In genomic region chr1:62725981-62726588, GRCh38 we compare ENCODE assay signal across 15 cellular contexts. TPM values are rescaled to one million over a fixed set of nuclear protein-coding genes. Genes with fewer than 3 reads are reported as not detected.
DNase-seq lines count a peak whose midpoint lies in the region; ATAC-seq, FAIRE-seq and TF ChIP-seq lines count a peak whose summit lies in the region.
"Had no signal": no experiment of that assay in that cellular context is flagged by ENCODE, and none has a peak within 500 bp of the region (broad histone marks: within the 10 kb centered on the region; RNA-seq: fewer than 3 reads in every experiment).

No MANE protein-coding gene starts in this region.

- FAIRE-seq in HepG2 (lab: Jason Lieb, UNC), result no peak
- FAIRE-seq: GM12878 had no signal

- H3K27ac Mint-ChIP-seq in brain, result peak overlapping the region in 4 of 5 experiments; percentile 56 to 85 (median 78)
- no peak overlapping the region for H3K27ac Mint-ChIP-seq in activated naive CD4-positive, alpha-beta T cell treated with anti-CD3 and anti-CD28 coated beads, Interleukin-2, amount 50 U/mL, for 72 hours
- H3K27ac Mint-ChIP-seq: immature natural killer cell had no signal

- intact Hi-C loops in HepG2 (cut with micrococcal nuclease; ENCODE audit: unreplicated experiment), result no loop called here
- intact Hi-C loops in stomach (cut with DNase I; ENCODE audit: low total_unique reads), result no loop called here

- POLR2A ChIA-PET in HEK293 (lab: Yijun Ruan, JAX), result no interaction called here
- POLR2A ChIA-PET in HepG2 (lab: Yijun Ruan, JAX), result no interaction called here

- H3K36me3 ChIP-seq in HEK293 (ENCODE audit: control insufficient read depth in 2 of 2, insufficient read depth in 1 of 2, low read length in 2 of 2) (no peaks in the 10 kb centered on the region), HepG2 (replicated peaks in 1 of 2; ENCODE audit: control insufficient read depth in 1 of 2, insufficient read depth in 2 of 2, low read length in 2 of 2) (no peaks in the 10 kb centered on the region), stomach (no peaks in the 10 kb centered on the region)
- H3K36me3 ChIP-seq: gastroesophageal sphincter had no signal

- no peak for ATAC-seq in HepG2
- no peak for ATAC-seq in activated naive CD4-positive, alpha-beta T cell treated with anti-CD3 and anti-CD28 coated beads, Interleukin-2, amount 50 U/mL, for 72 hours
- ATAC-seq: activated T-cell treated with anti-CD3 and anti-CD28 coated beads, Interleukin-2, amount 50 U/mL, for 4 hours; gastroesophageal sphincter; psoas muscle had no signal

- peak overlapping the region in 4 of 5 experiments; percentile 12 to 44 (median 17) for H3K4me3 Mint-ChIP-seq in brain
- H3K4me3 Mint-ChIP-seq: activated T-cell treated with anti-CD3 and anti-CD28 coated beads, Interleukin-2, amount 50 U/mL, for 4 hours; immature natural killer cell had no signal

- no peak for TF ChIP-seq RAD21 in HepG2 (CRISPR knock-in tag; IDR thresholded peaks at IDR 0.05)

- H3K27ac ChIP-seq in HEK293 (ENCODE audit: extremely low read depth, low read depth, low read length) (no peak overlapping the region), HepG2 (ENCODE audit: extremely low read length, insufficient read depth, low read length) (no peak overlapping the region), stomach (peak overlapping the region in 4 of 5 donors; percentile 32 to 57 (median 50))
- H3K27ac ChIP-seq: psoas muscle had no signal

- BruUV-seq in HepG2 (replicated peaks; lab: Mats Ljungman, UMichigan), result no TSS peak

- no peak overlapping the region for H2AFZ ChIP-seq in HepG2 (ENCODE audit: low read length)

- CTCF ChIA-PET in HEK293 (lab: Yijun Ruan, JAX), result interaction anchor here (0.7 to 1.4 kb wide), 3 partner anchors 21 to 196 kb away, joined by 3 to 8 read pairs (median 4); no protein-coding TSS in a partner anchor
- CTCF ChIA-PET in HepG2 (lab: Yijun Ruan, JAX; ENCODE audit: low intra/inter-chr PET ratio, low total read pairs), result no interaction called here

- H3K79me2 ChIP-seq in HepG2 (ENCODE audit: insufficient read depth, low read length), result no peaks in the 10 kb centered on the region

- peaks cover 8% of the 10 kb centered on the region for H3K27me3 Mint-ChIP-seq in brain

- peaks cover 48% of the 10 kb centered on the region for H3K4me1 Mint-ChIP-seq in brain
- H3K4me1 Mint-ChIP-seq: immature natural killer cell had no signal

- TF ChIP-seq POLR2A in HepG2 (IDR thresholded peaks at IDR 0.05; ENCODE audit: insufficient read depth in 1 of 2, low read depth in 2 of 2, low read length in 2 of 2), result no peak
- no peak for TF ChIP-seq POLR2A in stomach (IDR thresholded peaks at IDR 0.05)

- H3K4me3 ChIP-seq in HEK293 (ENCODE audit: low read depth, low read length) (no peak overlapping the region), HepG2 (replicated peaks in 1 of 3; ENCODE audit: insufficient read depth in 1 of 3, low read depth in 2 of 3, low read length in 3 of 3) (no peak overlapping the region), stomach (no peak overlapping the region)
- H3K4me3 ChIP-seq: psoas muscle had no signal

- DNase-seq in HepG2 (ENCODE audit: low spot score) (no peak), stomach (no peak), DMS153 (lab: John Stamatoyannopoulos, UW) (no peak), mucosa of gallbladder (ENCODE audit: low spot score) (no peak)
- DNase-seq in activated naive CD4-positive, alpha-beta T cell treated with anti-CD3 and anti-CD28 coated beads, Interleukin-2, amount 50 U/mL, for 72 hours (ENCODE audit: low spot score in 2 of 2), result no peak
- no peak for DNase-seq in activated naive CD4-positive, alpha-beta T cell treated with anti-CD3 and anti-CD28 coated beads, Interleukin-2, amount 50 U/mL, for 16 hours
- DNase-seq: activated T-cell treated with anti-CD3 and anti-CD28 coated beads, Interleukin-2, amount 50 U/mL, for 4 hours; dorsolateral prefrontal cortex; immature natural killer cell; psoas muscle; T1000 had no signal

- H3K9me3 ChIP-seq in HEK293 (ENCODE audit: control insufficient read depth, insufficient read depth, low read depth, low read length), result no peaks in the 10 kb centered on the region
- no peaks in the 10 kb centered on the region for H3K9me3 ChIP-seq in HepG2 (ENCODE audit: low read length)
- H3K9me3 ChIP-seq in stomach, result no peaks in the 10 kb centered on the region
- H3K9me3 ChIP-seq: gastroesophageal sphincter, psoas muscle had no signal

- no peaks in the 10 kb centered on the region for H3K27me3 ChIP-seq in HepG2 (ENCODE audit: control insufficient read depth in 1 of 2, insufficient read depth in 2 of 2, low read length in 2 of 2)
- H3K27me3 ChIP-seq in stomach, result no peaks in the 10 kb centered on the region
- H3K27me3 ChIP-seq: gastroesophageal sphincter had no signal

- H3K4me2 ChIP-seq in HepG2 (ENCODE audit: low read depth, low read length), result no peak overlapping the region

- no peak overlapping the region for H3K9ac ChIP-seq in HepG2 (ENCODE audit: insufficient read depth, low read depth, low read length)

- no peaks in the 10 kb centered on the region; the same call in 1 of the 2 replicates for H3K4me1 ChIP-seq in HEK293 (ENCODE audit: control insufficient read depth, insufficient read depth, low read length)
- peaks cover 70% of the 10 kb centered on the region for H3K4me1 ChIP-seq in HepG2 (ENCODE audit: insufficient read depth, low read length)
- peaks cover 16 to 67% (median 28%) of the 10 kb centered on the region in 4 donors for H3K4me1 ChIP-seq in stomach
- H3K4me1 ChIP-seq: psoas muscle had no signal

- no peaks in the 10 kb centered on the region for H4K20me1 ChIP-seq in HepG2 (ENCODE audit: insufficient read depth, low read length)

- no peak for TF ChIP-seq EP300 in HepG2 (IDR thresholded peaks at IDR 0.05; ENCODE audit: low read depth in 2 of 2, low read length in 2 of 2)
- no peak for TF ChIP-seq EP300 in HepG2 (CRISPR knock-in tag; IDR thresholded peaks at IDR 0.05; ENCODE audit: borderline replicate concordance)
- no peak for TF ChIP-seq EP300 in stomach (IDR thresholded peaks at IDR 0.05)

- TF ChIP-seq CTCF in HEK293 (tag by site-specific recombination; IDR thresholded peaks at IDR 0.05) (no peak), brain (conservative IDR thresholded peaks at IDR 0.05) (no peak), HepG2 (CRISPR knock-in tag; IDR thresholded peaks at IDR 0.05) (no peak), stomach (IDR thresholded peaks at IDR 0.05) (no peak)

- no peaks in the 10 kb centered on the region for H3K36me3 Mint-ChIP-seq in brain
- no peaks in the 10 kb centered on the region for H3K36me3 Mint-ChIP-seq in activated naive CD4-positive, alpha-beta T cell treated with anti-CD3 and anti-CD28 coated beads, Interleukin-2, amount 50 U/mL, for 72 hours
- H3K36me3 Mint-ChIP-seq: immature natural killer cell had no signal

- 57% methylated on average over 2 of the region's 2 CpGs for WGBS in HepG2 (ENCODE audit: low lambda C conversion rate)
- 21 to 46% (median 30%) methylated on average over 2 of the region's 2 CpGs for WGBS in stomach, 5 donors

- in situ Hi-C loops in HepG2 (cut with HindIII; ENCODE audit: extremely low pct_ligation_motif_present, low pct_unique_long_range_greater_than_20kb), result no loop called here

- H3K9me3 Mint-ChIP-seq in brain, result peaks cover 0 to 3% (median 0%) of the 10 kb centered on the region in 5 experiments
- no peaks in the 10 kb centered on the region for H3K9me3 Mint-ChIP-seq in activated naive CD4-positive, alpha-beta T cell treated with anti-CD3 and anti-CD28 coated beads, Interleukin-2, amount 50 U/mL, for 72 hours
- H3K9me3 Mint-ChIP-seq: activated T-cell treated with anti-CD3 and anti-CD28 coated beads, Interleukin-2, amount 50 U/mL, for 4 hours had no signal

RNA-seq across cellular contexts. Expression of gene DOCK7, which starts 37.9 kb away (rescaled TPM):
- polyA plus RNA-seq in brain (ENCODE audit: insufficient read depth, low read depth, low replicate concordance), result 17.5 TPM
- total RNA-seq in HepG2 (2016; rRNA removed; fragmentation: Illumina TruSeq; extraction: Trizol), result 45.7 and 86.5 TPM in 2 replicates
- 46.8 and 74.6 TPM in 2 replicates for total RNA-seq in HepG2 (2016; cell fraction: cytosol; rRNA removed; fragmentation: Illumina TruSeq; extraction: Trizol; ENCODE audit: low read depth)
- total RNA-seq in HepG2 (2016; cell fraction: insoluble cytoplasmic fraction; rRNA removed; fragmentation: Illumina TruSeq; extraction: Trizol), result 45.2 and 92.2 TPM in 2 replicates
- total RNA-seq in HepG2 (2016; cell fraction: membrane; rRNA removed; fragmentation: Illumina TruSeq; extraction: Trizol), result 21.4 and 37.0 TPM in 2 replicates
- total RNA-seq in HepG2 (2016; cell fraction: nucleus; rRNA removed; fragmentation: Illumina TruSeq; extraction: Trizol), result 59.1 and 70.9 TPM in 2 replicates
- polyA plus RNA-seq in HepG2 (2011; rRNA removed), result 63.7 and 67.2 TPM in 2 replicates
- 19.3 and 26.1 TPM in 2 replicates for polyA plus RNA-seq in HepG2 (2011; cell fraction: cytosol; rRNA removed)
- polyA plus RNA-seq in HepG2 (2011; cell fraction: nucleus; rRNA removed), result 30.9 and 36.5 TPM in 2 replicates
- polyA plus RNA-seq in HepG2 (2012), result 54.6 and 80.6 TPM in 2 replicates
- polyA plus RNA-seq in HepG2 (2016; cell fraction: cytosol; fragmentation: Illumina TruSeq; extraction: Trizol; ENCODE audit: low read depth), result 54.4 and 111 TPM in 2 replicates
- 56.4 and 65.2 TPM in 2 replicates for polyA plus RNA-seq in HepG2 (2016; cell fraction: insoluble cytoplasmic fraction; fragmentation: Illumina TruSeq; extraction: Trizol; ENCODE audit: low read depth)
- 31.9 and 34.2 TPM in 2 replicates for polyA plus RNA-seq in HepG2 (2016; cell fraction: membrane; fragmentation: Illumina TruSeq; extraction: Trizol; ENCODE audit: low read depth)
- 38.7 and 80.4 TPM in 2 replicates for polyA plus RNA-seq in HepG2 (2016; cell fraction: nucleus; fragmentation: Illumina TruSeq; extraction: Trizol; ENCODE audit: insufficient read depth, low read depth)
- polyA minus RNA-seq in HepG2 (2011; rRNA and poly(A)+ RNA removed; ENCODE audit: low replicate concordance), result 19.1 and 113 TPM in 2 replicates
- polyA minus RNA-seq in HepG2 (2011; cell fraction: cytosol; rRNA and poly(A)+ RNA removed), result 121 and 128 TPM in 2 replicates
- 289 and 321 TPM in 2 replicates for polyA minus RNA-seq in HepG2 (2011; cell fraction: nucleus; rRNA and poly(A)+ RNA removed)
- 100 to 1,000 TPM in 1 of 5 donors, 10 to 100 TPM in 4; 21.0 to 118 (median 74.2) TPM for total RNA-seq in stomach
- polyA plus RNA-seq in stomach, result 10 to 100 TPM in 1 of 3 donors, 1 to 10 TPM in 2; 4.7 to 15.9 (median 8.9) TPM
- total RNA-seq in activated naive CD4-positive, alpha-beta T cell treated with anti-CD3 and anti-CD28 coated beads, Interleukin-2, amount 50 U/mL, for 72 hours, result 10 to 100 TPM in 1 of 2 donors, 1 to 10 TPM in 1; 8.3 to 20.2 TPM
- total RNA-seq in mucosa of gallbladder, result 25.0 TPM

RNA-seq across cellular contexts. Expression of gene ATG4C, which starts 57.8 kb away (rescaled TPM):
- polyA plus RNA-seq in brain (ENCODE audit: insufficient read depth, low read depth, low replicate concordance), result 8.4 TPM
- 11.2 and 15.9 TPM in 2 replicates for total RNA-seq in HepG2 (2016; rRNA removed; fragmentation: Illumina TruSeq; extraction: Trizol)
- 8.7 and 11.5 TPM in 2 replicates for total RNA-seq in HepG2 (2016; cell fraction: cytosol; rRNA removed; fragmentation: Illumina TruSeq; extraction: Trizol; ENCODE audit: low read depth)
- 12.2 and 17.3 TPM in 2 replicates for total RNA-seq in HepG2 (2016; cell fraction: insoluble cytoplasmic fraction; rRNA removed; fragmentation: Illumina TruSeq; extraction: Trizol)
- 9.0 and 10.6 TPM in 2 replicates for total RNA-seq in HepG2 (2016; cell fraction: membrane; rRNA removed; fragmentation: Illumina TruSeq; extraction: Trizol)
- total RNA-seq in HepG2 (2016; cell fraction: nucleus; rRNA removed; fragmentation: Illumina TruSeq; extraction: Trizol), result 8.5 and 11.5 TPM in 2 replicates
- polyA plus RNA-seq in HepG2 (2011; rRNA removed), result 4.0 and 4.2 TPM in 2 replicates
- polyA plus RNA-seq in HepG2 (2011; cell fraction: cytosol; rRNA removed), result 0.99 and 2.0 TPM in 2 replicates
- 0.76 and 1.6 TPM in 2 replicates for polyA plus RNA-seq in HepG2 (2011; cell fraction: nucleus; rRNA removed)
- polyA plus RNA-seq in HepG2 (2012), result 5.9 and 6.3 TPM in 2 replicates
- polyA plus RNA-seq in HepG2 (2016; cell fraction: cytosol; fragmentation: Illumina TruSeq; extraction: Trizol; ENCODE audit: low read depth), result 0.72 and 0.87 TPM in 2 replicates
- 14.7 and 16.0 TPM in 2 replicates for polyA plus RNA-seq in HepG2 (2016; cell fraction: insoluble cytoplasmic fraction; fragmentation: Illumina TruSeq; extraction: Trizol; ENCODE audit: low read depth)
- polyA plus RNA-seq in HepG2 (2016; cell fraction: membrane; fragmentation: Illumina TruSeq; extraction: Trizol; ENCODE audit: low read depth), result 1.7 and 2.2 TPM in 2 replicates
- polyA plus RNA-seq in HepG2 (2016; cell fraction: nucleus; fragmentation: Illumina TruSeq; extraction: Trizol; ENCODE audit: insufficient read depth, low read depth), result 6.4 and 7.1 TPM in 2 replicates
- polyA minus RNA-seq in HepG2 (2011; rRNA and poly(A)+ RNA removed; ENCODE audit: low replicate concordance), result 0.42 and 2.6 TPM in 2 replicates
- 2.0 and 5.3 TPM in 2 replicates for polyA minus RNA-seq in HepG2 (2011; cell fraction: cytosol; rRNA and poly(A)+ RNA removed)
- polyA minus RNA-seq in HepG2 (2011; cell fraction: nucleus; rRNA and poly(A)+ RNA removed), result 10.4 and 11.4 TPM in 2 replicates
- 10 to 100 TPM in 2 of 5 donors, 1 to 10 TPM in 3; 2.3 to 42.4 (median 8.4) TPM for total RNA-seq in stomach
- 1 to 10 TPM; 4.1 to 7.7 (median 4.7) TPM for polyA plus RNA-seq in stomach
- 10 to 100 TPM; 11.5 to 18.9 TPM for total RNA-seq in activated naive CD4-positive, alpha-beta T cell treated with anti-CD3 and anti-CD28 coated beads, Interleukin-2, amount 50 U/mL, for 72 hours
- total RNA-seq in mucosa of gallbladder, result 12.9 TPM

Comparison
In these comparisons a context has a peak if more than half of its experiments do, and no peak if none do; other contexts are left out.
1. H3K27ac ChIP-seq: peak in stomach (4 of 5); none in HEK293 (single experiment) and HepG2 (single experiment).
2. H3K27ac Mint-ChIP-seq: peak in brain (4 of 5); none in activated naive CD4-positive, alpha-beta T cell treated with anti-CD3 and anti-CD28 coated beads, Interleukin-2, amount 50 U/mL, for 72 hours (0 of 2).